12 cellular contexts compared by ENCODE assay signal in genomic region chr9:96491079-96491879, GRCh38. TPM values are rescaled to one million over a fixed set of nuclear protein-coding genes. Genes with fewer than 3 reads are reported as not detected.
DNase-seq lines count a peak whose midpoint lies in the region; ATAC-seq, FAIRE-seq and TF ChIP-seq lines count a peak whose summit lies in the region.
"Had no signal": no experiment of that assay in that cellular context is flagged by ENCODE, and none has a peak within 500 bp of the region (broad histone marks: within the 10 kb centered on the region; RNA-seq: fewer than 3 reads in every experiment).

No MANE protein-coding gene starts in this region.

- H3K4me2 ChIP-seq in astrocyte (ENCODE audit: low read length), result no peak overlapping the region
- no peak overlapping the region for H3K4me2 ChIP-seq in Karpas-422 (ENCODE audit: low read depth, low read length, poor library complexity, severe bottlenecking)

- H3K36me3 Mint-ChIP-seq in astrocyte (ENCODE audit: low read depth, unreplicated experiment), result peaks cover 18% of the 10 kb centered on the region

- H3K9ac ChIP-seq in astrocyte (ENCODE audit: low read length) (no peak overlapping the region), Karpas-422 (ENCODE audit: low read length) (no peak overlapping the region)

- intact Hi-C loops in breast epithelium (cut with DNase I; ENCODE audit: low total_unique reads), result no loop called here

- H3K4me1 ChIP-seq in astrocyte (ENCODE audit: insufficient read depth, low read length) (peaks cover 11% of the 10 kb centered on the region), lung (ENCODE audit: control insufficient read depth in 2 of 2, insufficient read depth in 2 of 2, low read length in 2 of 2) (peaks cover 6 to 10% of the 10 kb centered on the region in 2 donors), breast epithelium (peaks cover 5 to 7% of the 10 kb centered on the region in 2 donors), Karpas-422 (ENCODE audit: low read length) (no peaks in the 10 kb centered on the region)

- peaks cover 17% of the 10 kb centered on the region for H3K4me1 Mint-ChIP-seq in astrocyte (ENCODE audit: low read depth, unreplicated experiment)

- H3K27me3 Mint-ChIP-seq in astrocyte (ENCODE audit: low read depth, unreplicated experiment), result no peaks in the 10 kb centered on the region

- H3K79me2 ChIP-seq in astrocyte (ENCODE audit: insufficient read depth, low read length) (no peaks in the 10 kb centered on the region), Karpas-422 (ENCODE audit: low read length) (no peaks in the 10 kb centered on the region)

- H3K9me3 ChIP-seq in astrocyte (ENCODE audit: insufficient read depth, low read depth, low read length) (no peaks in the 10 kb centered on the region), lung (ENCODE audit: control insufficient read depth in 2 of 2, insufficient read depth in 1 of 2, low read length in 1 of 2) (no peaks in the 10 kb centered on the region), breast epithelium (no peaks in the 10 kb centered on the region), Karpas-422 (ENCODE audit: low read length) (no peaks in the 10 kb centered on the region)

- H4K20me1 ChIP-seq in astrocyte (ENCODE audit: insufficient read depth, low read length) (no peaks in the 10 kb centered on the region), Karpas-422 (ENCODE audit: insufficient read depth, low read depth, low read length) (no peaks in the 10 kb centered on the region)

- peak; percentile 38 for DNase-seq in stimulated activated naive CD4-positive, alpha-beta T cell treated with Interleukin-2 at 50 U/mL for 16 hours (lab: John Stamatoyannopoulos, UW)
- no peak for DNase-seq in stimulated activated naive CD4-positive, alpha-beta T cell (lab: John Stamatoyannopoulos, UW)
- peak; percentile 77 for DNase-seq in astrocyte (ENCODE audit: low read depth)
- DNase-seq in lung (ENCODE audit: low spot score), result no peak
- DNase-seq in breast epithelium (ENCODE audit: low spot score in 2 of 2), result no peak
- no peak for DNase-seq in Karpas-422
- DNase-seq: activated effector memory CD4-positive, alpha-beta T cell treated with anti-CD3 and anti-CD28 coated beads, Interleukin-2, amount 50 U/mL, for 16 hours; midbrain; NCI-H1417 treated with DMSO at 0.1 percent for 48 hours; SHP77 had no signal

- TF ChIP-seq CTCF in astrocyte (IDR thresholded peaks at IDR 0.05; ENCODE audit: insufficient read depth, low read depth, low read length), result no peak
- no peak for TF ChIP-seq CTCF in lung (IDR thresholded peaks at IDR 0.05; ENCODE audit: control extremely low read depth, extremely low read depth)
- no peak for TF ChIP-seq CTCF in breast epithelium (IDR thresholded peaks at IDR 0.05)

- WGBS in lung, 2 donors, result 63 to 73% methylated on average over 10 of the region's 10 CpGs

- no peaks in the 10 kb centered on the region for H3K27me3 ChIP-seq in astrocyte (ENCODE audit: insufficient read depth, low read length)
- H3K27me3 ChIP-seq in lung (ENCODE audit: control insufficient read depth, insufficient read depth), result no peaks in the 10 kb centered on the region
- no peaks in the 10 kb centered on the region for H3K27me3 ChIP-seq in breast epithelium
- no peaks in the 10 kb centered on the region for H3K27me3 ChIP-seq in Karpas-422 (ENCODE audit: low read length)

- peak; percentile 36 for ATAC-seq in lung (ENCODE audit: insufficient read depth, low FRiP score)
- no peak for ATAC-seq in GM18517 (IDR thresholded peaks at IDR 0.05; ENCODE audit: unreplicated experiment)
- ATAC-seq in GM21528 (IDR thresholded peaks at IDR 0.05; ENCODE audit: low FRiP score, unreplicated experiment), result no peak

- no peak overlapping the region for H3K4me3 Mint-ChIP-seq in astrocyte (ENCODE audit: unreplicated experiment)

- no peaks in the 10 kb centered on the region for H3K9me2 ChIP-seq in Karpas-422 (replicated peaks; ENCODE audit: insufficient read depth, low read length)

- H3K36me3 ChIP-seq in astrocyte (ENCODE audit: insufficient read depth, low read length), result peaks cover 7% of the 10 kb centered on the region
- H3K36me3 ChIP-seq in lung (ENCODE audit: control insufficient read depth in 2 of 2, insufficient read depth in 2 of 2, low read length in 2 of 2), result peaks cover 2 to 20% of the 10 kb centered on the region in 2 donors
- H3K36me3 ChIP-seq in breast epithelium, result no peaks in the 10 kb centered on the region
- H3K36me3 ChIP-seq in Karpas-422 (ENCODE audit: insufficient read depth, low read length), result no peaks in the 10 kb centered on the region

- H3K4me3 ChIP-seq in astrocyte (ENCODE audit: insufficient read depth, low read depth, low read length) (no peak overlapping the region), lung (no peak overlapping the region), breast epithelium (no peak overlapping the region), Karpas-422 (ENCODE audit: low read length) (no peak overlapping the region)

- TF ChIP-seq POLR2A in breast epithelium (IDR thresholded peaks at IDR 0.05), result no peak

- no peaks in the 10 kb centered on the region for H3K9me3 Mint-ChIP-seq in astrocyte (ENCODE audit: unreplicated experiment)

- no peak overlapping the region for H3K27ac Mint-ChIP-seq in astrocyte (ENCODE audit: unreplicated experiment)

- H3K27ac ChIP-seq in astrocyte (ENCODE audit: low read depth, low read length), result no peak overlapping the region
- H3K27ac ChIP-seq in lung (ENCODE audit: low read depth in 1 of 2, low read length in 1 of 2), result peak overlapping the region; percentile 48 to 70
- peak overlapping the region in 1 of 2 donors; percentile 19 for H3K27ac ChIP-seq in breast epithelium
- H3K27ac ChIP-seq in Karpas-422 (ENCODE audit: low read length), result no peak overlapping the region

- FAIRE-seq in astrocyte (lab: Jason Lieb, UNC), result no peak

- H2AFZ ChIP-seq in astrocyte (ENCODE audit: low read depth, low read length) (no peak overlapping the region), Karpas-422 (ENCODE audit: low read length) (no peak overlapping the region)

RNA-seq across cellular contexts. Expression of gene HABP4, which starts 41.3 kb away (rescaled TPM):
- 18.1 and 20.1 TPM in 2 replicates for total RNA-seq in astrocyte
- total RNA-seq in lung, result 10 to 100 TPM in 1 of 2 donors, 1 to 10 TPM in 1; 6.5 to 10.2 TPM
- polyA plus RNA-seq in lung, result 1 to 10 TPM; 4.7 to 9.8 TPM
- 10 to 100 TPM in 2 of 3 donors, 1 to 10 TPM in 1; 9.7 to 26.6 (median 22.3) TPM for total RNA-seq in breast epithelium
- total RNA-seq in Karpas-422 (2014; rRNA removed; shearing (Covaris generic); ENCODE audit: low replicate concordance), result 1.8 and 7.3 TPM in 2 replicates

Comparison
In these comparisons a context has a peak if more than half of its experiments do, and no peak if none do; other contexts are left out.
1. DNase-seq: peak in stimulated activated naive CD4-positive, alpha-beta T cell treated with Interleukin-2 at 50 U/mL for 16 hours (single experiment) and astrocyte (single experiment); none in stimulated activated naive CD4-positive, alpha-beta T cell (0 of 6), lung (single experiment), breast epithelium (0 of 2) and Karpas-422 (single experiment).
2. H3K27ac ChIP-seq: peak in lung (2 of 2); none in astrocyte (single experiment) and Karpas-422 (single experiment).